25 cellular contexts compared by ENCODE assay signal in genomic region chr3:172542089-172542488, GRCh38. TPM values are rescaled to one million over a fixed set of nuclear protein-coding genes. Genes with fewer than 3 reads are reported as not detected.
DNase-seq lines count a peak whose midpoint lies in the region; ATAC-seq, FAIRE-seq and TF ChIP-seq lines count a peak whose summit lies in the region.
"Had no signal": no experiment of that assay in that cellular context is flagged by ENCODE, and none has a peak within 500 bp of the region (broad histone marks: within the 10 kb centered on the region; RNA-seq: fewer than 3 reads in every experiment).

No MANE protein-coding gene starts in this region.

- H2AFZ ChIP-seq in HepG2 (ENCODE audit: low read length): no peak overlapping the region
- no peak overlapping the region for H2AFZ ChIP-seq in astrocyte (ENCODE audit: low read depth, low read length)

- in situ Hi-C loops in HepG2 (cut with HindIII; ENCODE audit: extremely low pct_ligation_motif_present, low pct_unique_long_range_greater_than_20kb): no loop called here

- no peak for ATAC-seq in HepG2
- no peak for ATAC-seq in psoas muscle
- ATAC-seq in GM18873 (IDR thresholded peaks at IDR 0.05; ENCODE audit: low FRiP score, unreplicated experiment): no peak
- ATAC-seq in HG02678 (IDR thresholded peaks at IDR 0.05; ENCODE audit: unreplicated experiment): no peak

- no peaks in the 10 kb centered on the region for H3K36me3 Mint-ChIP-seq in astrocyte (ENCODE audit: low read depth, unreplicated experiment)
- H3K36me3 Mint-ChIP-seq: stimulated activated naive B cell treated with anti-CD40 and anti-IgM and Interleukin-4, amounts not matched to agents 10 μg/mL and 1 μg/mL and 100 μg/mL, for 72 hours had no signal

- intact Hi-C loops in HepG2 (cut with micrococcal nuclease; ENCODE audit: unreplicated experiment) (no loop called here), psoas muscle (cut with DNase I) (loop anchor here in 1 of 2 donors (10.0 kb wide), 1 partner anchor 53 kb away; no protein-coding TSS in a partner anchor)

- H3K9me3 ChIP-seq in liver (ENCODE audit: control insufficient read depth in 4 of 4, low read length in 3 of 4): no peaks in the 10 kb centered on the region
- H3K9me3 ChIP-seq in HepG2 (ENCODE audit: low read length): peaks cover 6% of the 10 kb centered on the region; the same call in 1 of the 2 replicates
- H3K9me3 ChIP-seq in astrocyte (ENCODE audit: insufficient read depth, low read depth, low read length): no peaks in the 10 kb centered on the region
- no peaks in the 10 kb centered on the region for H3K9me3 ChIP-seq in psoas muscle
- H3K9me3 ChIP-seq: BLaER1 treated with 17β-estradiol and CSF1 and Interleukin-3, amounts not matched to agents 10 nM and 100 nM had no signal

- H3K27ac Mint-ChIP-seq in astrocyte (ENCODE audit: unreplicated experiment): peak overlapping the region; percentile 34
- H3K27ac Mint-ChIP-seq: activated naive CD4-positive, alpha-beta T cell treated with anti-CD3 and anti-CD28 coated beads, Interleukin-2, amount 10 ng/mL, durations not matched to agents 7 days and 5 days; stimulated activated naive B cell treated with anti-CD40 and anti-IgM and Interleukin-4, amounts not matched to agents 10 μg/mL and 1 μg/mL and 100 μg/mL, for 72 hours had no signal

- TF ChIP-seq RAD21 in liver (IDR thresholded peaks at IDR 0.05) (no peak), HepG2 (CRISPR knock-in tag; IDR thresholded peaks at IDR 0.05) (no peak)

- H3K27ac ChIP-seq in liver (ENCODE audit: low read depth in 1 of 2, low read length in 2 of 2) (peak overlapping the region; percentile 66 to 85), HepG2 (ENCODE audit: extremely low read length, insufficient read depth, low read length) (no peak overlapping the region), astrocyte (ENCODE audit: low read depth, low read length) (no peak overlapping the region), psoas muscle (peak overlapping the region; percentile 24)

- H3K9me3 Mint-ChIP-seq in astrocyte (ENCODE audit: unreplicated experiment): no peaks in the 10 kb centered on the region
- H3K9me3 Mint-ChIP-seq: stimulated activated naive B cell treated with anti-CD40 and anti-IgM and Interleukin-4, amounts not matched to agents 10 μg/mL and 1 μg/mL and 100 μg/mL, for 72 hours had no signal

- no peak for TF ChIP-seq CTCF in liver (IDR thresholded peaks at IDR 0.05; ENCODE audit: low read depth, low read length, missing input control)
- no peak for TF ChIP-seq CTCF in HepG2 (CRISPR knock-in tag; IDR thresholded peaks at IDR 0.05)
- TF ChIP-seq CTCF in astrocyte (IDR thresholded peaks at IDR 0.05; ENCODE audit: insufficient read depth, low read depth, low read length): no peak
- TF ChIP-seq CTCF in psoas muscle (IDR thresholded peaks at IDR 0.05): no peak

- DNase-seq in HepG2 (ENCODE audit: low spot score): no peak
- no peak for DNase-seq in astrocyte (ENCODE audit: low read depth)
- no peak for DNase-seq in psoas muscle
- DNase-seq in COLO829 (ENCODE audit: low spot score): no peak
- no peak for DNase-seq in amygdala (lab: John Stamatoyannopoulos, UW)
- DNase-seq: ACHN; activated CD4-positive, alpha-beta T cell treated with anti-CD3 and anti-CD28 coated beads for 4 hours; activated naive CD4-positive, alpha-beta T cell treated with anti-CD3 and anti-CD28 coated beads, Interleukin-2, amount 10 ng/mL, durations not matched to agents 7 days and 5 days; activated T-cell treated with anti-CD3 and anti-CD28 coated beads, Interleukin-2, amount 50 U/mL, for 48 hours; cerebellar nuclear complex; foreskin fibroblast; hypothalamus; Karpas-422; NCI-H1694 treated with DMSO at 0.1 percent for 48 hours; NCI-H69; Right ventricle myocardium superior; small intestine; stimulated activated naive B cell treated with anti-CD40 and anti-IgM and Interleukin-4, amounts not matched to agents 10 μg/mL and 1 μg/mL and 100 μg/mL, for 72 hours had no signal

- H3K36me3 ChIP-seq in liver (ENCODE audit: control insufficient read depth in 4 of 4, insufficient read depth in 3 of 4, low read depth in 1 of 4, low read length in 3 of 4) (no peaks in the 10 kb centered on the region), HepG2 (replicated peaks in 1 of 2; ENCODE audit: control insufficient read depth in 1 of 2, insufficient read depth in 2 of 2, low read length in 2 of 2) (no peaks in the 10 kb centered on the region), astrocyte (ENCODE audit: insufficient read depth, low read length) (no peaks in the 10 kb centered on the region), psoas muscle (ENCODE audit: insufficient read depth in 1 of 2, low read depth in 1 of 2) (no peaks in the 10 kb centered on the region)
- H3K36me3 ChIP-seq: BLaER1 treated with 17β-estradiol and CSF1 and Interleukin-3, amounts not matched to agents 10 nM and 100 nM had no signal

- no peaks in the 10 kb centered on the region for H3K27me3 Mint-ChIP-seq in astrocyte (ENCODE audit: low read depth, unreplicated experiment)
- H3K27me3 Mint-ChIP-seq: activated naive CD4-positive, alpha-beta T cell treated with anti-CD3 and anti-CD28 coated beads, Interleukin-2, amount 10 ng/mL, durations not matched to agents 7 days and 5 days; stimulated activated naive B cell treated with anti-CD40 and anti-IgM and Interleukin-4, amounts not matched to agents 10 μg/mL and 1 μg/mL and 100 μg/mL, for 72 hours had no signal

- H3K9ac ChIP-seq in liver (ENCODE audit: low read depth in 1 of 2, low read length in 2 of 2) (no peak overlapping the region), HepG2 (ENCODE audit: insufficient read depth, low read depth, low read length) (no peak overlapping the region), astrocyte (ENCODE audit: low read length) (no peak overlapping the region)
- H3K9ac ChIP-seq: BLaER1 treated with 17β-estradiol and CSF1 and Interleukin-3, amounts not matched to agents 10 nM and 100 nM had no signal

- no peak overlapping the region for H3K4me2 ChIP-seq in HepG2 (ENCODE audit: low read depth, low read length)
- H3K4me2 ChIP-seq in astrocyte (ENCODE audit: low read length): no peak overlapping the region

- BruUV-seq in HepG2 (replicated peaks; lab: Mats Ljungman, UMichigan): no TSS peak

- FAIRE-seq in HepG2 (lab: Jason Lieb, UNC) (no peak), astrocyte (lab: Jason Lieb, UNC) (no peak)
- FAIRE-seq: D721Med, islet of Langerhans, small intestine had no signal

- TF ChIP-seq POLR2A in HepG2 (IDR thresholded peaks at IDR 0.05; ENCODE audit: insufficient read depth in 1 of 2, low read depth in 2 of 2, low read length in 2 of 2): no peak

- H3K79me2 ChIP-seq in HepG2 (ENCODE audit: insufficient read depth, low read length) (no peaks in the 10 kb centered on the region), astrocyte (ENCODE audit: insufficient read depth, low read length) (no peaks in the 10 kb centered on the region)

- no peak overlapping the region for H3K4me3 Mint-ChIP-seq in astrocyte (ENCODE audit: unreplicated experiment)
- H3K4me3 Mint-ChIP-seq: activated naive CD4-positive, alpha-beta T cell treated with anti-CD3 and anti-CD28 coated beads, Interleukin-2, amount 10 ng/mL, durations not matched to agents 7 days and 5 days; stimulated activated naive B cell treated with anti-CD40 and anti-IgM and Interleukin-4, amounts not matched to agents 10 μg/mL and 1 μg/mL and 100 μg/mL, for 72 hours had no signal

- H3K27me3 ChIP-seq in liver (ENCODE audit: control insufficient read depth in 4 of 4, insufficient read depth in 4 of 4, low read length in 3 of 4): no peaks in the 10 kb centered on the region
- no peaks in the 10 kb centered on the region for H3K27me3 ChIP-seq in HepG2 (ENCODE audit: control insufficient read depth in 1 of 2, insufficient read depth in 2 of 2, low read length in 2 of 2)
- no peaks in the 10 kb centered on the region for H3K27me3 ChIP-seq in astrocyte (ENCODE audit: insufficient read depth, low read length)
- H3K27me3 ChIP-seq in psoas muscle (ENCODE audit: insufficient read depth in 3 of 3, low read length in 2 of 3): no peaks in the 10 kb centered on the region
- H3K27me3 ChIP-seq: BLaER1 treated with 17β-estradiol and CSF1 and Interleukin-3, amounts not matched to agents 10 nM and 100 nM had no signal

- CTCF ChIA-PET in HepG2 (lab: Yijun Ruan, JAX; ENCODE audit: low intra/inter-chr PET ratio, low total read pairs): no interaction called here

- H3K4me1 Mint-ChIP-seq in astrocyte (ENCODE audit: low read depth, unreplicated experiment): peaks cover 20% of the 10 kb centered on the region

- TF ChIP-seq EP300 in HepG2 (IDR thresholded peaks at IDR 0.05; ENCODE audit: low read depth in 2 of 2, low read length in 2 of 2): no peak
- no peak for TF ChIP-seq EP300 in HepG2 (CRISPR knock-in tag; IDR thresholded peaks at IDR 0.05; ENCODE audit: borderline replicate concordance)

- H3K4me3 ChIP-seq in liver (ENCODE audit: low read depth in 1 of 3, low read length in 3 of 3): no peak overlapping the region
- no peak overlapping the region for H3K4me3 ChIP-seq in HepG2 (replicated peaks in 1 of 3; ENCODE audit: insufficient read depth in 1 of 3, low read depth in 2 of 3, low read length in 3 of 3)
- H3K4me3 ChIP-seq in astrocyte (ENCODE audit: insufficient read depth, low read depth, low read length): no peak overlapping the region
- no peak overlapping the region for H3K4me3 ChIP-seq in psoas muscle
- H3K4me3 ChIP-seq: BLaER1 treated with 17β-estradiol and CSF1 and Interleukin-3, amounts not matched to agents 10 nM and 100 nM; lung had no signal

- H3K4me1 ChIP-seq in liver (ENCODE audit: control insufficient read depth in 4 of 4, insufficient read depth in 4 of 4, low read length in 3 of 4) (peaks cover 0 to 26% (median 11%) of the 10 kb centered on the region in 4 donors), HepG2 (ENCODE audit: insufficient read depth, low read length) (peaks cover 33% of the 10 kb centered on the region), astrocyte (ENCODE audit: insufficient read depth, low read length) (peaks cover 4% of the 10 kb centered on the region), psoas muscle (no peaks in the 10 kb centered on the region)

- POLR2A ChIA-PET in HepG2 (lab: Yijun Ruan, JAX): interaction anchor here (2.0 kb wide), 1 partner anchor 11 kb away, joined by 6 read pairs; no protein-coding TSS in a partner anchor

- H4K20me1 ChIP-seq in HepG2 (ENCODE audit: insufficient read depth, low read length) (no peaks in the 10 kb centered on the region), astrocyte (ENCODE audit: insufficient read depth, low read length) (no peaks in the 10 kb centered on the region)
- H4K20me1 ChIP-seq: BLaER1 treated with 17β-estradiol and CSF1 and Interleukin-3, amounts not matched to agents 10 nM and 100 nM had no signal

RNA-seq across cellular contexts. Expression of gene TNFSF10, which starts 18.9 kb away (rescaled TPM):
- 10 to 100 TPM; 55.4 to 67.1 TPM for total RNA-seq in liver
- polyA plus RNA-seq in liver: 10 to 100 TPM; 16.2 to 19.5 TPM
- total RNA-seq in HepG2 (2016; rRNA removed; fragmentation: Illumina TruSeq; extraction: Trizol): 5.3 and 8.4 TPM in 2 replicates
- 1.4 and 1.9 TPM in 2 replicates for total RNA-seq in HepG2 (2016; cell fraction: cytosol; rRNA removed; fragmentation: Illumina TruSeq; extraction: Trizol; ENCODE audit: low read depth)
- 6.3 and 9.1 TPM in 2 replicates for total RNA-seq in HepG2 (2016; cell fraction: insoluble cytoplasmic fraction; rRNA removed; fragmentation: Illumina TruSeq; extraction: Trizol)
- total RNA-seq in HepG2 (2016; cell fraction: membrane; rRNA removed; fragmentation: Illumina TruSeq; extraction: Trizol): 2.8 and 4.1 TPM in 2 replicates
- total RNA-seq in HepG2 (2016; cell fraction: nucleus; rRNA removed; fragmentation: Illumina TruSeq; extraction: Trizol): 6.0 and 7.6 TPM in 2 replicates
- 9.9 and 20.3 TPM in 2 replicates for polyA plus RNA-seq in HepG2 (2011; rRNA removed)
- polyA plus RNA-seq in HepG2 (2011; cell fraction: cytosol; rRNA removed): 7.7 and 20.5 TPM in 2 replicates
- 1.8 and 3.8 TPM in 2 replicates for polyA plus RNA-seq in HepG2 (2011; cell fraction: nucleus; rRNA removed)
- polyA plus RNA-seq in HepG2 (2012): 30.8 and 49.4 TPM in 2 replicates
- 1.2 and 1.3 TPM in 2 replicates for polyA plus RNA-seq in HepG2 (2016; cell fraction: cytosol; fragmentation: Illumina TruSeq; extraction: Trizol; ENCODE audit: low read depth)
- polyA plus RNA-seq in HepG2 (2016; cell fraction: insoluble cytoplasmic fraction; fragmentation: Illumina TruSeq; extraction: Trizol; ENCODE audit: low read depth): 5.5 and 5.7 TPM in 2 replicates
- polyA plus RNA-seq in HepG2 (2016; cell fraction: membrane; fragmentation: Illumina TruSeq; extraction: Trizol; ENCODE audit: low read depth): 1.5 and 2.5 TPM in 2 replicates
- 9.4 and 10.5 TPM in 2 replicates for polyA plus RNA-seq in HepG2 (2016; cell fraction: nucleus; fragmentation: Illumina TruSeq; extraction: Trizol; ENCODE audit: insufficient read depth, low read depth)
- 1.5 and 11.8 TPM in 2 replicates for polyA minus RNA-seq in HepG2 (2011; rRNA and poly(A)+ RNA removed; ENCODE audit: low replicate concordance)
- 2.1 and 6.0 TPM in 2 replicates for polyA minus RNA-seq in HepG2 (2011; cell fraction: cytosol; rRNA and poly(A)+ RNA removed)
- 5.4 and 9.8 TPM in 2 replicates for polyA minus RNA-seq in HepG2 (2011; cell fraction: nucleus; rRNA and poly(A)+ RNA removed)
- 1.8 and 6.1 TPM in 2 replicates for total RNA-seq in astrocyte
- total RNA-seq in psoas muscle: 10 to 100 TPM in 2 of 4 donors, 1 to 10 TPM in 2; 5.5 to 18.6 (median 9.2) TPM
- 10 to 100 TPM in 2 of 3 donors, 1 to 10 TPM in 1; 9.8 to 17.6 (median 10.3) TPM for polyA plus RNA-seq in psoas muscle

Comparison
In these comparisons a context has a peak if more than half of its experiments do, and no peak if none do; other contexts are left out.
1. H3K27ac ChIP-seq: peak in liver (2 of 2) and psoas muscle (single experiment); none in HepG2 (single experiment) and astrocyte (single experiment).